ENCODE assay signal across 2 cellular contexts in genomic region chr4:139461022-139461421, GRCh38.
TF ChIP-seq lines count a peak whose summit lies in the region.

No MANE protein-coding gene starts in this region.

TF ChIP-seq in HepG2, 621 proteins besides CTCF, POLR2A, EP300 and RAD21:
- TF ChIP-seq DDIT3 (CRISPR knock-in tag; IDR thresholded peaks at IDR 0.05) (no peak), ZNF660 (CRISPR knock-in tag; IDR thresholded peaks at IDR 0.05; ENCODE audit: borderline replicate concordance, low read depth) (no peak), NR2F6 (IDR thresholded peaks at IDR 0.05) (no peak), NR2F6 (CRISPR knock-in tag; IDR thresholded peaks at IDR 0.05) (no peak), SMAD3 (CRISPR knock-in tag; IDR thresholded peaks at IDR 0.05) (no peak), RARG (CRISPR knock-in tag; IDR thresholded peaks at IDR 0.05; ENCODE audit: low read depth) (no peak), USF2 (IDR thresholded peaks at IDR 0.05; ENCODE audit: low read depth, low read length) (no peak), USF2 (CRISPR knock-in tag; IDR thresholded peaks at IDR 0.05; ENCODE audit: borderline replicate concordance) (peak; percentile 43; the same call in 1 of the 2 replicates), ZNF207 (IDR thresholded peaks at IDR 0.05; ENCODE audit: borderline replicate concordance) (no peak)
TF ChIP-seq in HepG2: peak in this region for 1.

TF ChIP-seq in Ishikawa, 13 proteins besides CTCF, POLR2A, EP300 and RAD21:
- TF ChIP-seq EGR1 (IDR thresholded peaks at IDR 0.05) (no peak), USF1 (IDR thresholded peaks at IDR 0.05) (peak; percentile 89), FOXM1 (IDR thresholded peaks at IDR 0.05; ENCODE audit: borderline replicate concordance, low read depth) (no peak)
TF ChIP-seq in Ishikawa: peak in this region for 1.
